ENCODE assay signal across 18 cellular contexts in genomic region chr6:12334524-12335130, GRCh38.
"Had no signal": no experiment of that assay in that cellular context is flagged by ENCODE, and none has a peak within 500 bp of the region (broad histone marks: within the 10 kb centered on the region; RNA-seq: fewer than 3 reads in every experiment).

No MANE protein-coding gene starts in this region.

- H3K36me3 Mint-ChIP-seq: natural killer cell had no signal

- H3K9me3 Mint-ChIP-seq: natural killer cell had no signal

- H3K4me3 ChIP-seq: adrenal gland, colonic mucosa, transverse colon had no signal

- H3K4me3 Mint-ChIP-seq: natural killer cell had no signal

- H3K27ac Mint-ChIP-seq: natural killer cell had no signal

- H3K36me3 ChIP-seq: adrenal gland, colonic mucosa, neutrophil, transverse colon had no signal

- H3K4me1 ChIP-seq: adrenal gland had no signal

- DNase-seq: activated CD4-positive, alpha-beta T cell treated with anti-CD3 and anti-CD28 coated beads, Interleukin-2, amount 50 U/mL, for 48 hours; activated CD4-positive, CD25-positive, alpha-beta regulatory T cell treated with anti-CD3 and anti-CD28 coated beads, Interleukin-2, amount 50 U/mL, for 72 hours; activated naive CD4-positive, alpha-beta T cell treated with anti-CD3 and anti-CD28 coated beads, Interleukin-2, amount 50 U/mL, for 16 hours; activated T-cell treated with anti-CD3 and anti-CD28 coated beads, Interleukin-2, amount 50 U/mL, for 1 hour; adrenal gland; central memory CD4-positive, alpha-beta T cell; colonic mucosa; foreskin melanocyte; left ventricle myocardium superior; mesendoderm; natural killer cell; retina; stimulated activated CD4-positive, alpha-beta T cell treated with anti-CD3 and anti-CD28 coated beads, Interleukin-15, amount 100 ng/mL, for 24 hours; stimulated activated CD4-positive, alpha-beta T cell treated with anti-CD3 and anti-CD28 coated beads, Interleukin-4, amount 100 ng/mL, for 1 hour; stimulated activated naive CD4-positive, alpha-beta T cell; T-helper 9 cell; transverse colon had no signal

- H3K9me3 ChIP-seq: adrenal gland, colonic mucosa, neutrophil, transverse colon had no signal

- H3K27ac ChIP-seq: adrenal gland, colonic mucosa, neutrophil, transverse colon had no signal

- H3K27me3 ChIP-seq: adrenal gland, colonic mucosa, neutrophil, transverse colon had no signal
